8 cellular contexts compared by ENCODE assay signal in the genomic region with DNA sequence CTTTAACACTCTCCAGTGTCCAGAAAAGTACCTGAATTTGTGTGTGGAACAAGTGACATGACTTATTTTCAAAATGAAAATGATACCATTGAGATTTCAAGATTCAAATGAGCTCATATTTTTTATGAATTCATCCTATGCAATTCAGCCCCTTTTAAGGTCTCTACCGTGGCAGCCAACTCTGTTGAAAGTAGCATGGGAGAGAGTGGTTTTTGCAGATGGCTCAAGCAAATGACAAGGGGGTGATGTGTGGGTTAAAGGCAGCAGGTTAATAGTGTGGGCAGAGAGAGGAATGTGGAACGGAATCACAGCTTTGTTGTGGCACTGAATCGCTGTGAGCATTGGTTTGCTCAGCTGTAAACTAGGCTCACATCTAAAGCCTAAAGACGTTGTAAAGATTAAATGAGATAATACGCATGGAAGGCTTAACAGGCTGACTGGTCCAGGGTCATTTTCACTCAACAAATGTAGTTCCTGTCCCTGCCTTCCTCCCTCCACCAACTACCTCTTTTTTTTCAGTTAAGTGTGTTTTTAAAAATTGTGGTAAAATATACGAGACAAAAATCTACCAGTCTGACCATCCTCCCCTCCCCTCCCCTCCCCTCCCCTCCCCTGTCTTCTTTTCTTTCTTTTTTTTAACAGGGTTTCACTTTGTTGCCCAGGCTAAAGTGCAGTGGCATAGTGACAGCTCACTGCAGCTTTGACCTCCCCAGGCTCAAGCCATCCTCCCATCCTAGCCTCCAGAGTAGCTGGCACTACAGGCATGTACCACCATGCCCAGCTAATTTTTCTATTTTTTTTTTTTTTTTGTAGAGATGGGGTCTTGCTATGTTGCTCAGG.
DNase-seq lines count a peak whose midpoint lies in the region; ATAC-seq lines count a peak whose summit lies in the region.
"Had no signal": no experiment of that assay in that cellular context is flagged by ENCODE, and none has a peak within 500 bp of the region (broad histone marks: within the 10 kb centered on the region; RNA-seq: fewer than 3 reads in every experiment).

No MANE protein-coding gene starts in this region.

- no peak overlapping the region for H3K56ac ChIP-seq in mesendoderm (ENCODE audit: low read length)

- H3K36me3 ChIP-seq in SJSA1: no peaks in the 10 kb centered on the region
- no peaks in the 10 kb centered on the region for H3K36me3 ChIP-seq in mesendoderm (ENCODE audit: control insufficient read depth, insufficient read depth, low read length)
- H3K36me3 ChIP-seq: cardiac muscle cell had no signal

- no peaks in the 10 kb centered on the region for H3K27me3 Mint-ChIP-seq in effector memory CD8-positive, alpha-beta T cell

- no peak overlapping the region for H4K5ac ChIP-seq in mesendoderm (ENCODE audit: low read length)

- H3K27ac Mint-ChIP-seq in effector memory CD8-positive, alpha-beta T cell: peak overlapping the region; percentile 81 to 89

- no peak overlapping the region for H4K8ac ChIP-seq in mesendoderm (ENCODE audit: low read depth, low read length)

- no peak overlapping the region for H3K4me2 ChIP-seq in mesendoderm (ENCODE audit: low read length)

- peak in 1 of 2 experiments; percentile 42 for DNase-seq in SJSA1 (ENCODE audit: low read depth in 1 of 2, low spot score in 2 of 2)
- DNase-seq in effector memory CD8-positive, alpha-beta T cell: no peak
- DNase-seq in stimulated activated CD4-positive, alpha-beta T cell treated with anti-CD3 and anti-CD28 coated beads, Interleukin-2, amount 100 ng/mL, for 48 hours: peak; percentile 32 to 41
- DNase-seq in mesendoderm: no peak
- no peak for DNase-seq in NCI-H345 (lab: John Stamatoyannopoulos, UW)

- H3K9ac ChIP-seq in mesendoderm (ENCODE audit: low read length): no peak overlapping the region

- 0 out of 2 replicates have a peak overlapping the region, but pooled peaks have one; percentile 7 for H3K27ac ChIP-seq in SJSA1
- no peak overlapping the region for H3K27ac ChIP-seq in mesendoderm (ENCODE audit: low read depth, low read length)
- H3K27ac ChIP-seq: cardiac muscle cell had no signal

- H2BK120ac ChIP-seq in mesendoderm (ENCODE audit: low read depth, low read length): no peak overlapping the region

- peaks cover 28 to 35% of the 10 kb centered on the region in 2 donors for H3K4me1 Mint-ChIP-seq in effector memory CD8-positive, alpha-beta T cell (ENCODE audit: low read depth in 2 of 2)

- no peak overlapping the region for H3K18ac ChIP-seq in mesendoderm (ENCODE audit: low read length)

- H3K4ac ChIP-seq in mesendoderm (ENCODE audit: low read depth, low read length): no peak overlapping the region

- no peaks in the 10 kb centered on the region for H3K79me1 ChIP-seq in mesendoderm (ENCODE audit: low read length)

- WGBS in mesendoderm (ENCODE audit: extremely low coverage, insufficient coverage, low lambda C conversion rate): no CpG with 5 or more reads among the region's 6 CpGs

- H3K79me2 ChIP-seq in mesendoderm (ENCODE audit: control insufficient read depth, insufficient read depth, low read length): no peaks in the 10 kb centered on the region

- H3K27me3 ChIP-seq in SJSA1 (replicated peaks): no peaks in the 10 kb centered on the region
- H3K27me3 ChIP-seq in mesendoderm (ENCODE audit: insufficient read depth, low read length, poor library complexity): no peaks in the 10 kb centered on the region
- H3K27me3 ChIP-seq: cardiac muscle cell had no signal

- no peaks in the 10 kb centered on the region for H3K9me3 Mint-ChIP-seq in effector memory CD8-positive, alpha-beta T cell

- H2BK5ac ChIP-seq in mesendoderm (ENCODE audit: low read length): no peak overlapping the region

- H3K4me3 ChIP-seq in SJSA1: no peak overlapping the region
- H3K4me3 ChIP-seq in mesendoderm (ENCODE audit: low read length): no peak overlapping the region
- H3K4me3 ChIP-seq: cardiac muscle cell had no signal

- peaks cover 34% of the 10 kb centered on the region for H3K4me1 ChIP-seq in SJSA1 (replicated peaks)
- H3K4me1 ChIP-seq in mesendoderm (ENCODE audit: control insufficient read depth, low read depth, low read length): peaks cover 3% of the 10 kb centered on the region

- peak overlapping the region; percentile 38 to 69 for H3K4me3 Mint-ChIP-seq in effector memory CD8-positive, alpha-beta T cell

- no peak overlapping the region for H2BK15ac ChIP-seq in mesendoderm (replicated peaks; ENCODE audit: low read depth)

- no peaks in the 10 kb centered on the region for H3K36me3 Mint-ChIP-seq in effector memory CD8-positive, alpha-beta T cell (ENCODE audit: insufficient read depth)

- no peaks in the 10 kb centered on the region for H3K9me3 ChIP-seq in SJSA1 (replicated peaks)

- H2AK5ac ChIP-seq in mesendoderm (ENCODE audit: low read length): no peak overlapping the region

- H3K23ac ChIP-seq in mesendoderm (ENCODE audit: low read length): no peak overlapping the region

- peak; percentile 67 for ATAC-seq in GM18907 (IDR thresholded peaks at IDR 0.05; ENCODE audit: unreplicated experiment)
- ATAC-seq in HG03095 (IDR thresholded peaks at IDR 0.05; ENCODE audit: unreplicated experiment): peak; percentile 46
- peak; percentile 65 for ATAC-seq in effector memory CD8-positive, alpha-beta T cell (replicated peaks)

Comparison
In these comparisons a context has a peak if more than half of its experiments do, and no peak if none do; other contexts are left out.
1. DNase-seq: peak in stimulated activated CD4-positive, alpha-beta T cell treated with anti-CD3 and anti-CD28 coated beads, Interleukin-2, amount 100 ng/mL, for 48 hours (2 of 2); none in effector memory CD8-positive, alpha-beta T cell (0 of 3), mesendoderm (single experiment) and NCI-H345 (single experiment).
2. Peak in every context shown above with its lines, with median percentiles within 50 percentile points of each other: ATAC-seq.